33 cellular contexts compared by ENCODE assay signal in the genomic region with DNA sequence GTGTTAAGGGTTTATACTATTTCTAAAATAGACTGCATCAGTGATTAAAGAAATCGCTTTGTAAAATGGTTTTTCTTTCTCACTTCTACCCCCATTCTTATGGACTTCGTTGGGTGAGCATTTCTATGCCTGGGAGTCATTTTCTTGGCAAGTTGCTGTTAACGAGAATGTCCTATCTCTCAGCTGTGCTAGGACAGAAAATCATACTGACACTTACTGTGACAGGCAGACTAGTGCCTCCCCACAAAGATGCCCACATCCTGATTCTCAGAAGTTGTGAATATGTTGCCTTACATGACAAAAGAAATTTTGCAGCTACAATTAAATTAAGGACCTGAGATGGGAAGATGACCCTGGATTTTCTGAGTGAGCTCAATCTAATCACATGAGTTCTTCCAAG.
"Had no signal": no experiment of that assay in that cellular context is flagged by ENCODE, and none has a peak within 500 bp of the region (broad histone marks: within the 10 kb centered on the region; RNA-seq: fewer than 3 reads in every experiment).

No MANE protein-coding gene starts in this region.

- H3K4me3 ChIP-seq: SJSA1 had no signal

- DNase-seq: activated CD4-positive, alpha-beta T cell treated with anti-CD3 and anti-CD28 coated beads, Interleukin-2, amount 10 ng/mL, durations not matched to agents 24 days and 14 days; activated CD4-positive, alpha-beta T cell treated with anti-CD3 and anti-CD28 coated beads, Interleukin-2, amount 50 U/mL, for 4 hours; activated CD8-positive, alpha-beta T cell treated with anti-CD3 and anti-CD28 coated beads for 36 hours; activated effector memory CD4-positive, alpha-beta T cell treated with anti-CD3 and anti-CD28 coated beads, Interleukin-2, amount 50 U/mL, for 16 hours; activated naive CD4-positive, alpha-beta T cell; activated naive CD4-positive, alpha-beta T cell treated with anti-CD3 and anti-CD28 coated beads, Interleukin-2, amount 50 U/mL, for 16 hours; activated naive CD8-positive, alpha-beta T cell treated with anti-CD3 and anti-CD28 coated beads for 36 hours; activated T-cell treated with anti-CD3 and anti-CD28 coated beads, Interleukin-2, amount 50 U/mL, for 1 hour; activated T-cell treated with anti-CD3 and anti-CD28 coated beads, Interleukin-2, amount 50 U/mL, for 72 hours; amniotic stem cell; aorta; brain microvascular endothelial cell; MM.1S; MV-4-11; NCI-H1092 treated with DMSO at 0.1 percent for 48 hours; NCI-H1417; NCI-H146; NCI-H187; NCI-H2029 treated with DMSO at 0.1 percent for 48 hours; NCI-H2107; NCI-H2171; NCI-H510A; NCI-H526; NCI-H748 treated with DMSO at 0.1 percent for 48 hours; NK-92 treated with Interleukin-12 subunit alpha and Interleukin-12 subunit beta, amount 100 ng/mL, for 24 hours; SHP77 treated with DMSO at 0.1 percent for 48 hours; SK-N-SH had no signal

- ATAC-seq: activated CD8-positive, alpha-beta T cell treated with anti-CD3 and anti-CD28 coated beads for 36 hours; activated T-cell treated with anti-CD3 and anti-CD28 coated beads, Interleukin-2, amount 50 U/mL, for 72 hours; activated T-helper 17 cell treated with anti-CD3 and anti-CD28 coated beads, Interleukin-2, amount 50 U/mL, for 72 hours had no signal

- H3K4me1 ChIP-seq: SJSA1 had no signal

- H3K9me3 ChIP-seq: SJSA1, SK-N-SH had no signal

- H3K27me3 ChIP-seq: brain microvascular endothelial cell, SJSA1 had no signal

- H3K36me3 ChIP-seq: brain microvascular endothelial cell, SJSA1 had no signal

- H3K9me3 Mint-ChIP-seq: activated CD4-positive, alpha-beta T cell treated with anti-CD3 and anti-CD28 coated beads, Interleukin-2, amount 10 ng/mL, durations not matched to agents 24 days and 14 days; activated CD8-positive, alpha-beta T cell treated with anti-CD3 and anti-CD28 coated beads for 36 hours; activated naive CD8-positive, alpha-beta T cell treated with anti-CD3 and anti-CD28 coated beads for 36 hours; activated T-helper 17 cell treated with anti-CD3 and anti-CD28 coated beads, Interleukin-2, amount 50 U/mL, for 72 hours; central memory CD8-positive, alpha-beta T cell; T-helper 1 cell treated with Interleukin-12 subunit alpha and Interleukin-12 subunit beta and Interleukin-4 antibody, amounts not matched to agents 30 μg/mL and 1 μg/mL, for 36 hours; T-helper 2 cell treated with Interferon-gamma antibody and Interleukin-4, amounts not matched to agents 5 μg/mL and 100 μg/mL, for 36 hours had no signal

- H3K27me3 Mint-ChIP-seq: activated naive CD8-positive, alpha-beta T cell treated with anti-CD3 and anti-CD28 coated beads for 36 hours had no signal

- H3K36me3 Mint-ChIP-seq: activated naive CD8-positive, alpha-beta T cell treated with anti-CD3 and anti-CD28 coated beads for 36 hours had no signal

- H3K4me1 Mint-ChIP-seq: activated CD4-positive, alpha-beta T cell treated with anti-CD3 and anti-CD28 coated beads, Interleukin-2, amount 10 ng/mL, durations not matched to agents 24 days and 14 days; activated naive CD8-positive, alpha-beta T cell treated with anti-CD3 and anti-CD28 coated beads for 36 hours; activated T-helper 17 cell treated with anti-CD3 and anti-CD28 coated beads, Interleukin-2, amount 50 U/mL, for 72 hours had no signal

- FAIRE-seq: TTC549 had no signal

- H3K27ac Mint-ChIP-seq: activated CD4-positive, alpha-beta T cell treated with anti-CD3 and anti-CD28 coated beads, Interleukin-2, amount 10 ng/mL, durations not matched to agents 24 days and 14 days; activated CD8-positive, alpha-beta T cell treated with anti-CD3 and anti-CD28 coated beads for 36 hours; activated naive CD8-positive, alpha-beta T cell treated with anti-CD3 and anti-CD28 coated beads for 36 hours; activated T-cell treated with anti-CD3 and anti-CD28 coated beads, Interleukin-2, amount 50 U/mL, for 72 hours; activated T-helper 17 cell treated with anti-CD3 and anti-CD28 coated beads, Interleukin-2, amount 50 U/mL, for 72 hours; T-helper 1 cell treated with Interleukin-12 subunit alpha and Interleukin-12 subunit beta and Interleukin-4 antibody, amounts not matched to agents 30 μg/mL and 1 μg/mL, for 36 hours; T-helper 2 cell treated with Interferon-gamma antibody and Interleukin-4, amounts not matched to agents 5 μg/mL and 100 μg/mL, for 36 hours had no signal

- H3K4me3 Mint-ChIP-seq: activated CD4-positive, alpha-beta T cell treated with anti-CD3 and anti-CD28 coated beads, Interleukin-2, amount 10 ng/mL, durations not matched to agents 24 days and 14 days; activated CD8-positive, alpha-beta T cell treated with anti-CD3 and anti-CD28 coated beads for 36 hours; activated naive CD8-positive, alpha-beta T cell treated with anti-CD3 and anti-CD28 coated beads for 36 hours; activated T-cell treated with anti-CD3 and anti-CD28 coated beads, Interleukin-2, amount 50 U/mL, for 72 hours; activated T-helper 17 cell treated with anti-CD3 and anti-CD28 coated beads, Interleukin-2, amount 50 U/mL, for 72 hours; central memory CD8-positive, alpha-beta T cell; T-helper 1 cell treated with Interleukin-12 subunit alpha and Interleukin-12 subunit beta and Interleukin-4 antibody, amounts not matched to agents 30 μg/mL and 1 μg/mL, for 36 hours; T-helper 2 cell treated with Interferon-gamma antibody and Interleukin-4, amounts not matched to agents 5 μg/mL and 100 μg/mL, for 36 hours had no signal
